In the genomic region with DNA sequence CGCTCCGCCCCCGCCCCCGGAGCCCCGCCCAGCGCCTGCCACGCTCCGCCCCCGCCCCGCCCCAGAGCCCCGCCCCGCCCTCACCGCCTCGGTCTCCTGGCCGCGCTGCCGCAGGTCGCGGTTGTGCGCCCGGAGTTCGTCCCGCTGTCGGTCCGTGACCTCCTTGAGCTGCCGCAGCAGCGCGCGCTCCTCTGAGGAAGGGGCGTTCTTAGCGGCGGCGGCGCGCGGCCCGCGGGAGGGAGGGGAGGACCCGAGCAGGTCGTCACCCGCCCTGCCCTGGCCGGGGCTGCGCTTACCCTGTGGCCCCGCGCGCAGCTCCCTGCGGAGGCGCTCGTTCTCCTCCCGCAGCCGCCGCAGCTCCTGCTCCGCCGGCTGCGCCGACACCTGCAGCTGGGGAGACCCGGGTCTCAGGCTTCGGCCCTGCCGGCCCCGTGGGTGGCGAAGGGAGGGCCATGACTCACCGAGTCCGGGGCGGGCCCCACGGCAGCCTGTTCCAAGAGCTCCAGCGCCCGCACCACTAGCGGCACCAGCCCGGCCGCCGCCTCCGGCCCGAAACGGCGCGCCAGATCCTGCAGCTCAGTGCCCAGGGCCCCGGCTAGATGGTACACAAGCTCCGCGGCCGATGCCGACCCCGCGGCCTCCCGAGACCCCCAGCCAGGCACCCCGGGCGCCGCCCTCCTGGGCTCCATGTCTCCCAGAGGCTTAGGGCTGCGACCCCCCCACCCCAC, we compare ENCODE assay signal across 1 cellular context.
TF ChIP-seq lines count a peak whose summit lies in the region.

No MANE protein-coding gene starts in this region.

TF ChIP-seq in HepG2, 621 proteins besides CTCF, POLR2A, EP300 and RAD21 (continued from another document and continues in another):
- TF ChIP-seq MIXL1 (CRISPR knock-in tag; IDR thresholded peaks at IDR 0.05) (no peak), ZNF607 (CRISPR knock-in tag; IDR thresholded peaks at IDR 0.05; ENCODE audit: borderline replicate concordance) (0 out of 2 replicates have a peak, but pooled peaks have one; percentile 42), TBP (CRISPR knock-in tag; IDR thresholded peaks at IDR 0.05) (peak; percentile 16; the same call in 1 of the 2 replicates), ZNF468 (CRISPR knock-in tag; IDR thresholded peaks at IDR 0.05) (no peak; the same call in none of the 2 replicates), ZNF891 (CRISPR knock-in tag; IDR thresholded peaks at IDR 0.05) (no peak), ZEB1 (IDR thresholded peaks at IDR 0.05; ENCODE audit: insufficient replicate concordance, low read depth) (no peak), CENPT (CRISPR knock-in tag; IDR thresholded peaks at IDR 0.05; ENCODE audit: low read depth) (no peak), ZNF383 (CRISPR knock-in tag; IDR thresholded peaks at IDR 0.05; ENCODE audit: borderline replicate concordance) (peak; percentile 35), FOXP1 (IDR thresholded peaks at IDR 0.05) (no peak), FOXP1 (CRISPR knock-in tag; IDR thresholded peaks at IDR 0.05) (no peak), ZNF44 (CRISPR knock-in tag; IDR thresholded peaks at IDR 0.05) (no peak), ZBTB3 (CRISPR knock-in tag; IDR thresholded peaks at IDR 0.05; ENCODE audit: borderline replicate concordance, low read depth) (no peak), ZNF772 (CRISPR knock-in tag; IDR thresholded peaks at IDR 0.05) (no peak; the same call in 1 of the 2 replicates), RNF2 (conservative IDR thresholded peaks at IDR 0.05; ENCODE audit: low read depth) (no peak), ARID3A (IDR thresholded peaks at IDR 0.05; ENCODE audit: low read depth, low read length) (no peak), HMGA1 (CRISPR knock-in tag; conservative IDR thresholded peaks at IDR 0.05) (no peak), ZFY (CRISPR knock-in tag; IDR thresholded peaks at IDR 0.05) (peak; percentile 62; the same call in 1 of the 2 replicates), MAFG (CRISPR knock-in tag; IDR thresholded peaks at IDR 0.05) (no peak), DMAP1 (CRISPR knock-in tag; IDR thresholded peaks at IDR 0.05) (no peak), EED (CRISPR knock-in tag; IDR thresholded peaks at IDR 0.05) (0 out of 2 replicates have a peak, but pooled peaks have one; percentile 28), ZNF350 (CRISPR knock-in tag; IDR thresholded peaks at IDR 0.05; ENCODE audit: borderline replicate concordance, low read depth) (no peak), ZNF678 (CRISPR knock-in tag; IDR thresholded peaks at IDR 0.05) (0 out of 2 replicates have a peak, but pooled peaks have one; percentile 27), ATAD3A (CRISPR knock-in tag; IDR thresholded peaks at IDR 0.05) (no peak), ZZZ3 (CRISPR knock-in tag; IDR thresholded peaks at IDR 0.05; ENCODE audit: borderline replicate concordance) (no peak), HCFC1 (IDR thresholded peaks at IDR 0.05; ENCODE audit: low read depth, low read length) (no peak), HIC2 (CRISPR knock-in tag; IDR thresholded peaks at IDR 0.05; ENCODE audit: low read depth) (no peak; the same call in 1 of the 2 replicates), TOE1 (CRISPR knock-in tag; IDR thresholded peaks at IDR 0.05) (no peak), ZFP36L2 (CRISPR knock-in tag; IDR thresholded peaks at IDR 0.05) (no peak), ZFP36 (IDR thresholded peaks at IDR 0.05; ENCODE audit: borderline replicate concordance, low read depth, low read length, partially characterized antibody) (no peak), ZNF629 (CRISPR knock-in tag; conservative IDR thresholded peaks at IDR 0.05) (no peak), JARID2 (CRISPR knock-in tag; IDR thresholded peaks at IDR 0.05; ENCODE audit: insufficient replicate concordance) (no peak), ZFP37 (CRISPR knock-in tag; IDR thresholded peaks at IDR 0.05; ENCODE audit: borderline replicate concordance) (no peak), ZNF782 (CRISPR knock-in tag; IDR thresholded peaks at IDR 0.05; ENCODE audit: borderline replicate concordance) (no peak)
- TF ChIP-seq, protein P1, sequence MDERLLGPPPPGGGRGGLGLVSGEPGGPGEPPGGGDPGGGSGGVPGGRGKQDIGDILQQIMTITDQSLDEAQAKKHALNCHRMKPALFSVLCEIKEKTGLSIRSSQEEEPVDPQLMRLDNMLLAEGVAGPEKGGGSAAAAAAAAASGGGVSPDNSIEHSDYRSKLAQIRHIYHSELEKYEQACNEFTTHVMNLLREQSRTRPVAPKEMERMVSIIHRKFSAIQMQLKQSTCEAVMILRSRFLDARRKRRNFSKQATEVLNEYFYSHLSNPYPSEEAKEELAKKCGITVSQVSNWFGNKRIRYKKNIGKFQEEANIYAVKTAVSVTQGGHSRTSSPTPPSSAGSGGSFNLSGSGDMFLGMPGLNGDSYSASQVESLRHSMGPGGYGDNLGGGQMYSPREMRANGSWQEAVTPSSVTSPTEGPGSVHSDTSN (CRISPR knock-in tag; IDR thresholded peaks at IDR 0.05), result no peak
- TF ChIP-seq, protein P2, sequence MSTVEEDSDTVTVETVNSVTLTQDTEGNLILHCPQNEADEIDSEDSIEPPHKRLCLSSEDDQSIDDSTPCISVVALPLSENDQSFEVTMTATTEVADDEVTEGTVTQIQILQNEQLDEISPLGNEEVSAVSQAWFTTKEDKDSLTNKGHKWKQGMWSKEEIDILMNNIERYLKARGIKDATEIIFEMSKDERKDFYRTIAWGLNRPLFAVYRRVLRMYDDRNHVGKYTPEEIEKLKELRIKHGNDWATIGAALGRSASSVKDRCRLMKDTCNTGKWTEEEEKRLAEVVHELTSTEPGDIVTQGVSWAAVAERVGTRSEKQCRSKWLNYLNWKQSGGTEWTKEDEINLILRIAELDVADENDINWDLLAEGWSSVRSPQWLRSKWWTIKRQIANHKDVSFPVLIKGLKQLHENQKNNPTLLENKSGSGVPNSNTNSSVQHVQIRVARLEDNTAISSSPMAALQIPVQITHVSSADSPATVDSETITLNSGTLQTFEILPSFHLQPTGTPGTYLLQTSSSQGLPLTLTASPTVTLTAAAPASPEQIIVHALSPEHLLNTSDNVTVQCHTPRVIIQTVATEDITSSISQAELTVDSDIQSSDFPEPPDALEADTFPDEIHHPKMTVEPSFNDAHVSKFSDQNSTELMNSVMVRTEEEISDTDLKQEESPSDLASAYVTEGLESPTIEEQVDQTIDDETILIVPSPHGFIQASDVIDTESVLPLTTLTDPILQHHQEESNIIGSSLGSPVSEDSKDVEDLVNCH (CRISPR knock-in tag; IDR thresholded peaks at IDR 0.05), result 0 out of 2 replicates have a peak, but pooled peaks have one; percentile 61
- TF ChIP-seq, protein P3, sequence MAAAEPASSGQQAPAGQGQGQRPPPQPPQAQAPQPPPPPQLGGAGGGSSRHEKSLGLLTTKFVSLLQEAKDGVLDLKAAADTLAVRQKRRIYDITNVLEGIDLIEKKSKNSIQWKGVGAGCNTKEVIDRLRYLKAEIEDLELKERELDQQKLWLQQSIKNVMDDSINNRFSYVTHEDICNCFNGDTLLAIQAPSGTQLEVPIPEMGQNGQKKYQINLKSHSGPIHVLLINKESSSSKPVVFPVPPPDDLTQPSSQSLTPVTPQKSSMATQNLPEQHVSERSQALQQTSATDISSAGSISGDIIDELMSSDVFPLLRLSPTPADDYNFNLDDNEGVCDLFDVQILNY (CRISPR knock-in tag; conservative IDR thresholded peaks at IDR 0.05), result no peak
- TF ChIP-seq, protein P4, sequence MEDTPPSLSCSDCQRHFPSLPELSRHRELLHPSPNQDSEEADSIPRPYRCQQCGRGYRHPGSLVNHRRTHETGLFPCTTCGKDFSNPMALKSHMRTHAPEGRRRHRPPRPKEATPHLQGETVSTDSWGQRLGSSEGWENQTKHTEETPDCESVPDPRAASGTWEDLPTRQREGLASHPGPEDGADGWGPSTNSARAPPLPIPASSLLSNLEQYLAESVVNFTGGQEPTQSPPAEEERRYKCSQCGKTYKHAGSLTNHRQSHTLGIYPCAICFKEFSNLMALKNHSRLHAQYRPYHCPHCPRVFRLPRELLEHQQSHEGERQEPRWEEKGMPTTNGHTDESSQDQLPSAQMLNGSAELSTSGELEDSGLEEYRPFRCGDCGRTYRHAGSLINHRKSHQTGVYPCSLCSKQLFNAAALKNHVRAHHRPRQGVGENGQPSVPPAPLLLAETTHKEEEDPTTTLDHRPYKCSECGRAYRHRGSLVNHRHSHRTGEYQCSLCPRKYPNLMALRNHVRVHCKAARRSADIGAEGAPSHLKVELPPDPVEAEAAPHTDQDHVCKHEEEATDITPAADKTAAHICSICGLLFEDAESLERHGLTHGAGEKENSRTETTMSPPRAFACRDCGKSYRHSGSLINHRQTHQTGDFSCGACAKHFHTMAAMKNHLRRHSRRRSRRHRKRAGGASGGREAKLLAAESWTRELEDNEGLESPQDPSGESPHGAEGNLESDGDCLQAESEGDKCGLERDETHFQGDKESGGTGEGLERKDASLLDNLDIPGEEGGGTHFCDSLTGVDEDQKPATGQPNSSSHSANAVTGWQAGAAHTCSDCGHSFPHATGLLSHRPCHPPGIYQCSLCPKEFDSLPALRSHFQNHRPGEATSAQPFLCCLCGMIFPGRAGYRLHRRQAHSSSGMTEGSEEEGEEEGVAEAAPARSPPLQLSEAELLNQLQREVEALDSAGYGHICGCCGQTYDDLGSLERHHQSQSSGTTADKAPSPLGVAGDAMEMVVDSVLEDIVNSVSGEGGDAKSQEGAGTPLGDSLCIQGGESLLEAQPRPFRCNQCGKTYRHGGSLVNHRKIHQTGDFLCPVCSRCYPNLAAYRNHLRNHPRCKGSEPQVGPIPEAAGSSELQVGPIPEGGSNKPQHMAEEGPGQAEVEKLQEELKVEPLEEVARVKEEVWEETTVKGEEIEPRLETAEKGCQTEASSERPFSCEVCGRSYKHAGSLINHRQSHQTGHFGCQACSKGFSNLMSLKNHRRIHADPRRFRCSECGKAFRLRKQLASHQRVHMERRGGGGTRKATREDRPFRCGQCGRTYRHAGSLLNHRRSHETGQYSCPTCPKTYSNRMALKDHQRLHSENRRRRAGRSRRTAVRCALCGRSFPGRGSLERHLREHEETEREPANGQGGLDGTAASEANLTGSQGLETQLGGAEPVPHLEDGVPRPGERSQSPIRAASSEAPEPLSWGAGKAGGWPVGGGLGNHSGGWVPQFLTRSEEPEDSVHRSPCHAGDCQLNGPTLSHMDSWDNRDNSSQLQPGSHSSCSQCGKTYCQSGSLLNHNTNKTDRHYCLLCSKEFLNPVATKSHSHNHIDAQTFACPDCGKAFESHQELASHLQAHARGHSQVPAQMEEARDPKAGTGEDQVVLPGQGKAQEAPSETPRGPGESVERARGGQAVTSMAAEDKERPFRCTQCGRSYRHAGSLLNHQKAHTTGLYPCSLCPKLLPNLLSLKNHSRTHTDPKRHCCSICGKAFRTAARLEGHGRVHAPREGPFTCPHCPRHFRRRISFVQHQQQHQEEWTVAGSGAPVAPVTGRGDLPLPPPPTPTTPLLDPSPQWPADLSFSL (CRISPR knock-in tag; IDR thresholded peaks at IDR 0.05), result 0 out of 2 replicates have a peak, but pooled peaks have one; percentile 40
- TF ChIP-seq, protein P5, sequence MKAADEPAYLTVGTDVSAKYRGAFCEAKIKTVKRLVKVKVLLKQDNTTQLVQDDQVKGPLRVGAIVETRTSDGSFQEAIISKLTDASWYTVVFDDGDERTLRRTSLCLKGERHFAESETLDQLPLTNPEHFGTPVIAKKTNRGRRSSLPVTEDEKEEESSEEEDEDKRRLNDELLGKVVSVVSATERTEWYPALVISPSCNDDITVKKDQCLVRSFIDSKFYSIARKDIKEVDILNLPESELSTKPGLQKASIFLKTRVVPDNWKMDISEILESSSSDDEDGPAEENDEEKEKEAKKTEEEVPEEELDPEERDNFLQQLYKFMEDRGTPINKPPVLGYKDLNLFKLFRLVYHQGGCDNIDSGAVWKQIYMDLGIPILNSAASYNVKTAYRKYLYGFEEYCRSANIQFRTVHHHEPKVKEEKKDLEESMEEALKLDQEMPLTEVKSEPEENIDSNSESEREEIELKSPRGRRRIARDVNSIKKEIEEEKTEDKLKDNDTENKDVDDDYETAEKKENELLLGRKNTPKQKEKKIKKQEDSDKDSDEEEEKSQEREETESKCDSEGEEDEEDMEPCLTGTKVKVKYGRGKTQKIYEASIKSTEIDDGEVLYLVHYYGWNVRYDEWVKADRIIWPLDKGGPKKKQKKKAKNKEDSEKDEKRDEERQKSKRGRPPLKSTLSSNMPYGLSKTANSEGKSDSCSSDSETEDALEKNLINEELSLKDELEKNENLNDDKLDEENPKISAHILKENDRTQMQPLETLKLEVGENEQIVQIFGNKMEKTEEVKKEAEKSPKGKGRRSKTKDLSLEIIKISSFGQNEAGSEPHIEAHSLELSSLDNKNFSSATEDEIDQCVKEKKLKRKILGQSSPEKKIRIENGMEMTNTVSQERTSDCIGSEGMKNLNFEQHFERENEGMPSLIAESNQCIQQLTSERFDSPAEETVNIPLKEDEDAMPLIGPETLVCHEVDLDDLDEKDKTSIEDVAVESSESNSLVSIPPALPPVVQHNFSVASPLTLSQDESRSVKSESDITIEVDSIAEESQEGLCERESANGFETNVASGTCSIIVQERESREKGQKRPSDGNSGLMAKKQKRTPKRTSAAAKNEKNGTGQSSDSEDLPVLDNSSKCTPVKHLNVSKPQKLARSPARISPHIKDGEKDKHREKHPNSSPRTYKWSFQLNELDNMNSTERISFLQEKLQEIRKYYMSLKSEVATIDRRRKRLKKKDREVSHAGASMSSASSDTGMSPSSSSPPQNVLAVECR (CRISPR knock-in tag; IDR thresholded peaks at IDR 0.05; ENCODE audit: borderline replicate concordance), result peak; percentile 87
